ENCODE assay signal across 8 cellular contexts in genomic region chr20:54219751-54220426, GRCh38. TPM values are rescaled to one million over a fixed set of nuclear protein-coding genes. Genes with fewer than 3 reads are reported as not detected.
DNase-seq lines count a peak whose midpoint lies in the region; ATAC-seq, FAIRE-seq and TF ChIP-seq lines count a peak whose summit lies in the region.

No MANE protein-coding gene starts in this region.

- no peak overlapping the region for H3K4me3 ChIP-seq in GM12875 (ENCODE audit: low read depth, low read length)
- no peak overlapping the region for H3K4me3 ChIP-seq in Peyer's patch

- DNase-seq in Peyer's patch (no peak), foreskin keratinocyte (no peak), NCI-H128 (lab: John Stamatoyannopoulos, UW; ENCODE audit: unreplicated experiment) (no peak)
- no peak for DNase-seq in activated CD4-positive, alpha-beta T cell treated with anti-CD3 and anti-CD28 coated beads, Interleukin-2, amount 10 ng/mL, durations not matched to agents 24 days and 14 days

- H3K27me3 Mint-ChIP-seq in activated CD4-positive, alpha-beta T cell treated with anti-CD3 and anti-CD28 coated beads, Interleukin-2, amount 10 ng/mL, durations not matched to agents 24 days and 14 days: no peaks in the 10 kb centered on the region

- no peak for TF ChIP-seq POLR2A in Peyer's patch (IDR thresholded peaks at IDR 0.05)

- H3K36me3 Mint-ChIP-seq in activated CD4-positive, alpha-beta T cell treated with anti-CD3 and anti-CD28 coated beads, Interleukin-2, amount 10 ng/mL, durations not matched to agents 24 days and 14 days (ENCODE audit: low read depth): peaks cover 31% of the 10 kb centered on the region

- H3K4me1 ChIP-seq in Peyer's patch (no peaks in the 10 kb centered on the region), foreskin keratinocyte (no peaks in the 10 kb centered on the region)

- ATAC-seq in foreskin keratinocyte (peak; percentile 54), GM19455 (IDR thresholded peaks at IDR 0.05; ENCODE audit: unreplicated experiment) (no peak), GM18519 (IDR thresholded peaks at IDR 0.05; ENCODE audit: low FRiP score, unreplicated experiment) (no peak)

- H3K27me3 ChIP-seq in Peyer's patch: no peaks in the 10 kb centered on the region
- no peaks in the 10 kb centered on the region for H3K27me3 ChIP-seq in foreskin keratinocyte

- peaks cover 0 to 23% (median 0%) of the 10 kb centered on the region in 3 donors for H3K36me3 ChIP-seq in Peyer's patch

- no peaks in the 10 kb centered on the region for H3K9me3 ChIP-seq in Peyer's patch

- peak; percentile 95 for FAIRE-seq in A204.1 (lab: Jason Lieb, UNC)

- H3K27ac Mint-ChIP-seq in activated CD4-positive, alpha-beta T cell treated with anti-CD3 and anti-CD28 coated beads, Interleukin-2, amount 10 ng/mL, durations not matched to agents 24 days and 14 days: no peak overlapping the region

- H3K9me3 Mint-ChIP-seq in activated CD4-positive, alpha-beta T cell treated with anti-CD3 and anti-CD28 coated beads, Interleukin-2, amount 10 ng/mL, durations not matched to agents 24 days and 14 days: no peaks in the 10 kb centered on the region

- H3K4me1 Mint-ChIP-seq in activated CD4-positive, alpha-beta T cell treated with anti-CD3 and anti-CD28 coated beads, Interleukin-2, amount 10 ng/mL, durations not matched to agents 24 days and 14 days: peaks cover 20% of the 10 kb centered on the region

- intact Hi-C loops in activated CD4-positive, alpha-beta T cell treated with anti-CD3 and anti-CD28 coated beads, Interleukin-2, amount 10 ng/mL, durations not matched to agents 24 days and 14 days (cut with micrococcal nuclease): loop anchor here (1.0 to 5.0 kb wide), 5 partner anchors 65 to 429 kb away; no protein-coding TSS in a partner anchor

- peak; percentile 15; the same call in 1 of the 2 replicates for TF ChIP-seq CTCF in GM12875 (IDR thresholded peaks at IDR 0.05; ENCODE audit: borderline replicate concordance, insufficient read depth, low read depth, low read length)
- peak in 4 of 6 experiments; percentile 22 to 42 (median 30) for TF ChIP-seq CTCF in Peyer's patch (IDR thresholded peaks at IDR 0.05)
- peak; percentile 82 for TF ChIP-seq CTCF in foreskin keratinocyte (conservative IDR thresholded peaks at IDR 0.05)

- no peak overlapping the region for H3K4me3 Mint-ChIP-seq in activated CD4-positive, alpha-beta T cell treated with anti-CD3 and anti-CD28 coated beads, Interleukin-2, amount 10 ng/mL, durations not matched to agents 24 days and 14 days

- H3K27ac ChIP-seq in Peyer's patch (no peak overlapping the region), foreskin keratinocyte (no peak overlapping the region)

RNA-seq across cellular contexts. Expression of gene PFDN4, which starts 12.0 kb away (rescaled TPM):
- 10 to 100 TPM; 11.0 to 33.0 (median 28.0) TPM for total RNA-seq in Peyer's patch
- 49.4 and 53.2 TPM in 2 replicates for total RNA-seq in foreskin keratinocyte
- polyA plus RNA-seq in foreskin keratinocyte: 61.8 and 69.1 TPM in 2 replicates
- 72.2 and 80.5 TPM in 2 replicates for total RNA-seq in activated CD4-positive, alpha-beta T cell treated with anti-CD3 and anti-CD28 coated beads, Interleukin-2, amount 10 ng/mL, durations not matched to agents 24 days and 14 days

RNA-seq across cellular contexts. Expression of gene CYP24A1, which starts 46.1 kb away (rescaled TPM):
- total RNA-seq in Peyer's patch: not detected
- 1.4 and 2.3 TPM in 2 replicates for total RNA-seq in foreskin keratinocyte
- 0.58 and 0.63 TPM in 2 replicates for polyA plus RNA-seq in foreskin keratinocyte
- not detected in 2 replicates for total RNA-seq in activated CD4-positive, alpha-beta T cell treated with anti-CD3 and anti-CD28 coated beads, Interleukin-2, amount 10 ng/mL, durations not matched to agents 24 days and 14 days

Comparison
In these comparisons a context has a peak if more than half of its experiments do, and no peak if none do; other contexts are left out.
1. CTCF ChIP-seq: peak in every context shown above with its lines; median percentile 82 in foreskin keratinocyte; 30 in Peyer's patch; 15 in GM12875.